In genomic region chr1:3610823-3611169, GRCh38 we compare ENCODE assay signal across 9 cellular contexts. TPM values are rescaled to one million over a fixed set of nuclear protein-coding genes. Genes with fewer than 3 reads are reported as not detected.
A peak's percentile ranks its signal among the peaks of the same experiment; 100 is the strongest.
DNase-seq lines count a peak whose midpoint lies in the region; ATAC-seq and TF ChIP-seq lines count a peak whose summit lies in the region.
"Had no signal": no experiment of that assay in that cellular context is flagged by ENCODE, and none has a peak within 500 bp of the region (broad histone marks: within the 10 kb centered on the region; RNA-seq: fewer than 3 reads in every experiment).

No MANE protein-coding gene starts in this region.

- 0% methylated on average over 5 of the region's 18 CpGs for WGBS in suprapubic skin

- H3K9me3 ChIP-seq in ascending aorta (no peaks in the 10 kb centered on the region), lower lobe of right lung (no peaks in the 10 kb centered on the region), suprapubic skin (no peaks in the 10 kb centered on the region)

- H3K27me3 ChIP-seq in ascending aorta (peaks cover 6% of the 10 kb centered on the region), lower lobe of right lung (ENCODE audit: low read depth) (peaks cover 23% of the 10 kb centered on the region), suprapubic skin (peaks cover 33% of the 10 kb centered on the region)

- POLR2A ChIA-PET in activated CD8-positive, alpha-beta T cell treated with anti-CD3 and anti-CD28 coated beads for 36 hours (lab: Charles Lee), result no interaction called here
- POLR2A ChIA-PET in activated CD8-positive, alpha-beta T cell treated with anti-CD3 and anti-CD28 coated beads, Interleukin-2, amount 10 ng/mL, durations not matched to agents 7 days and 5 days (lab: Charles Lee), result no interaction called here
- POLR2A ChIA-PET in HEK293T (lab: Yijun Ruan, JAX), result no interaction called here

- ATAC-seq in activated CD8-positive, alpha-beta T cell treated with anti-CD3 and anti-CD28 coated beads for 36 hours, result peak; percentile 5
- ATAC-seq in activated CD8-positive, alpha-beta T cell treated with anti-CD3 and anti-CD28 coated beads, Interleukin-2, amount 10 ng/mL, durations not matched to agents 7 days and 5 days, result no peak
- ATAC-seq in lower lobe of right lung, result no peak

- no peak for TF ChIP-seq EP300 in suprapubic skin (IDR thresholded peaks at IDR 0.05)

- peaks cover 4% of the 10 kb centered on the region for H3K4me1 Mint-ChIP-seq in activated CD8-positive, alpha-beta T cell treated with anti-CD3 and anti-CD28 coated beads for 36 hours (ENCODE audit: low read depth)
- peaks cover 2% of the 10 kb centered on the region for H3K4me1 Mint-ChIP-seq in activated CD8-positive, alpha-beta T cell treated with anti-CD3 and anti-CD28 coated beads, Interleukin-2, amount 10 ng/mL, durations not matched to agents 7 days and 5 days (ENCODE audit: low read depth)

- no peak for TF ChIP-seq POLR2A in suprapubic skin (IDR thresholded peaks at IDR 0.05)

- H3K9me3 Mint-ChIP-seq in activated CD8-positive, alpha-beta T cell treated with anti-CD3 and anti-CD28 coated beads for 36 hours, result no peaks in the 10 kb centered on the region
- no peaks in the 10 kb centered on the region for H3K9me3 Mint-ChIP-seq in activated CD8-positive, alpha-beta T cell treated with anti-CD3 and anti-CD28 coated beads, Interleukin-2, amount 10 ng/mL, durations not matched to agents 7 days and 5 days (ENCODE audit: insufficient read depth)
- H3K9me3 Mint-ChIP-seq: activated naive CD4-positive, alpha-beta T cell treated with anti-CD3 and anti-CD28 coated beads, Interleukin-2, amount 50 U/mL, for 72 hours had no signal

- H3K4me1 ChIP-seq in ascending aorta, result peaks cover 3 to 15% of the 10 kb centered on the region in 2 donors
- peaks cover 62% of the 10 kb centered on the region for H3K4me1 ChIP-seq in lower lobe of right lung
- H3K4me1 ChIP-seq in suprapubic skin, result peaks cover 23% of the 10 kb centered on the region

- peak overlapping the region; percentile 53 to 59 for H3K4me3 ChIP-seq in ascending aorta
- peak overlapping the region; percentile 61 for H3K4me3 ChIP-seq in lower lobe of right lung
- H3K4me3 ChIP-seq in suprapubic skin, result peak overlapping the region; percentile 50

- H3K36me3 ChIP-seq in ascending aorta, result no peaks in the 10 kb centered on the region
- H3K36me3 ChIP-seq in lower lobe of right lung, result no peaks in the 10 kb centered on the region
- H3K36me3 ChIP-seq in suprapubic skin, result no peaks in the 10 kb centered on the region

- H3K27me3 Mint-ChIP-seq in activated CD8-positive, alpha-beta T cell treated with anti-CD3 and anti-CD28 coated beads for 36 hours, result peaks cover 11% of the 10 kb centered on the region
- H3K27me3 Mint-ChIP-seq in activated CD8-positive, alpha-beta T cell treated with anti-CD3 and anti-CD28 coated beads, Interleukin-2, amount 10 ng/mL, durations not matched to agents 7 days and 5 days (ENCODE audit: low read depth), result peaks cover 27% of the 10 kb centered on the region

- no peak overlapping the region for H3K27ac Mint-ChIP-seq in activated CD8-positive, alpha-beta T cell treated with anti-CD3 and anti-CD28 coated beads for 36 hours
- H3K27ac Mint-ChIP-seq in activated CD8-positive, alpha-beta T cell treated with anti-CD3 and anti-CD28 coated beads, Interleukin-2, amount 10 ng/mL, durations not matched to agents 7 days and 5 days, result no peak overlapping the region
- H3K27ac Mint-ChIP-seq: activated naive CD4-positive, alpha-beta T cell treated with anti-CD3 and anti-CD28 coated beads, Interleukin-2, amount 50 U/mL, for 72 hours had no signal

- no peak for DNase-seq in activated CD8-positive, alpha-beta T cell treated with anti-CD3 and anti-CD28 coated beads for 36 hours
- no peak for DNase-seq in activated CD8-positive, alpha-beta T cell treated with anti-CD3 and anti-CD28 coated beads, Interleukin-2, amount 10 ng/mL, durations not matched to agents 7 days and 5 days
- DNase-seq in ascending aorta (ENCODE audit: low spot score in 2 of 2) (no peak), lower lobe of right lung (no peak), suprapubic skin (ENCODE audit: low spot score in 2 of 2) (no peak), activated gamma-delta T cell (lab: John Stamatoyannopoulos, UW) (no peak), NCI-H1930 (lab: John Stamatoyannopoulos, UW) (no peak), HEK293T (ENCODE audit: extremely low spot score) (no peak)

- CTCF ChIA-PET in activated CD8-positive, alpha-beta T cell treated with anti-CD3 and anti-CD28 coated beads for 36 hours (lab: Charles Lee), result no interaction called here
- CTCF ChIA-PET in activated CD8-positive, alpha-beta T cell treated with anti-CD3 and anti-CD28 coated beads, Interleukin-2, amount 10 ng/mL, durations not matched to agents 7 days and 5 days (lab: Charles Lee), result no interaction called here
- CTCF ChIA-PET in HEK293T (lab: Yijun Ruan, JAX), result interaction anchor here (1.1 kb wide), 1 partner anchor 8 kb away, joined by 3 read pairs; no protein-coding TSS in a partner anchor

- H3K4me3 Mint-ChIP-seq in activated CD8-positive, alpha-beta T cell treated with anti-CD3 and anti-CD28 coated beads for 36 hours, result peak overlapping the region; percentile 34
- no peak overlapping the region for H3K4me3 Mint-ChIP-seq in activated CD8-positive, alpha-beta T cell treated with anti-CD3 and anti-CD28 coated beads, Interleukin-2, amount 10 ng/mL, durations not matched to agents 7 days and 5 days

- no peak for TF ChIP-seq CTCF in activated CD8-positive, alpha-beta T cell treated with anti-CD3 and anti-CD28 coated beads for 36 hours (IDR thresholded peaks at IDR 0.05)
- no peak for TF ChIP-seq CTCF in ascending aorta (IDR thresholded peaks at IDR 0.05)
- no peak for TF ChIP-seq CTCF in lower lobe of right lung (IDR thresholded peaks at IDR 0.05)
- TF ChIP-seq CTCF in suprapubic skin (IDR thresholded peaks at IDR 0.05), result no peak

- no peak overlapping the region for H3K27ac ChIP-seq in ascending aorta
- no peak overlapping the region for H3K27ac ChIP-seq in lower lobe of right lung
- H3K27ac ChIP-seq in suprapubic skin, result no peak overlapping the region

- H3K36me3 Mint-ChIP-seq in activated CD8-positive, alpha-beta T cell treated with anti-CD3 and anti-CD28 coated beads for 36 hours (ENCODE audit: low read depth), result no peaks in the 10 kb centered on the region
- no peaks in the 10 kb centered on the region for H3K36me3 Mint-ChIP-seq in activated CD8-positive, alpha-beta T cell treated with anti-CD3 and anti-CD28 coated beads, Interleukin-2, amount 10 ng/mL, durations not matched to agents 7 days and 5 days (ENCODE audit: low read depth)
- H3K36me3 Mint-ChIP-seq: activated naive CD4-positive, alpha-beta T cell treated with anti-CD3 and anti-CD28 coated beads, Interleukin-2, amount 50 U/mL, for 72 hours had no signal

- intact Hi-C loops in activated CD8-positive, alpha-beta T cell treated with anti-CD3 and anti-CD28 coated beads for 36 hours (cut with micrococcal nuclease), result no loop called here
- intact Hi-C loops in ascending aorta (cut with DNase I), result no loop called here
- intact Hi-C loops in lower lobe of right lung (cut with DNase I), result no loop called here

TF ChIP-seq in HEK293T, 16 proteins besides CTCF, POLR2A, EP300 and RAD21 (continues in another document):
- TF ChIP-seq LEF1 (IDR thresholded peaks at IDR 0.05; ENCODE audit: borderline replicate concordance) (no peak), CTBP1 (IDR thresholded peaks at IDR 0.05; ENCODE audit: borderline replicate concordance) (no peak), TARDBP (IDR thresholded peaks at IDR 0.05) (no peak), NFRKB (IDR thresholded peaks at IDR 0.05) (no peak), ELF4 (IDR thresholded peaks at IDR 0.05) (no peak), ARNT (IDR thresholded peaks at IDR 0.05) (no peak), SP1 (IDR thresholded peaks at IDR 0.05) (no peak), FOXM1 (IDR thresholded peaks at IDR 0.05; ENCODE audit: borderline replicate concordance) (no peak), FOXK2 (IDR thresholded peaks at IDR 0.05) (no peak), SUZ12 (IDR thresholded peaks at IDR 0.05) (no peak), L3MBTL2 (conservative IDR thresholded peaks at IDR 0.05) (no peak), ZNF384 (IDR thresholded peaks at IDR 0.05) (no peak), BHLHE40 (IDR thresholded peaks at IDR 0.05; ENCODE audit: borderline replicate concordance) (no peak)
- TF ChIP-seq, protein P1, sequence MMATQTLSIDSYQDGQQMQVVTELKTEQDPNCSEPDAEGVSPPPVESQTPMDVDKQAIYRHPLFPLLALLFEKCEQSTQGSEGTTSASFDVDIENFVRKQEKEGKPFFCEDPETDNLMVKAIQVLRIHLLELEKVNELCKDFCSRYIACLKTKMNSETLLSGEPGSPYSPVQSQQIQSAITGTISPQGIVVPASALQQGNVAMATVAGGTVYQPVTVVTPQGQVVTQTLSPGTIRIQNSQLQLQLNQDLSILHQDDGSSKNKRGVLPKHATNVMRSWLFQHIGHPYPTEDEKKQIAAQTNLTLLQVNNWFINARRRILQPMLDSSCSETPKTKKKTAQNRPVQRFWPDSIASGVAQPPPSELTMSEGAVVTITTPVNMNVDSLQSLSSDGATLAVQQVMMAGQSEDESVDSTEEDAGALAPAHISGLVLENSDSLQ (IDR thresholded peaks at IDR 0.05), result no peak

RNA-seq across cellular contexts. Expression of gene MEGF6, which starts 0.5 kb away (rescaled TPM):
- total RNA-seq in activated CD8-positive, alpha-beta T cell treated with anti-CD3 and anti-CD28 coated beads for 36 hours, result 1 to 10 TPM; 2.0 to 2.5 TPM
- total RNA-seq in activated CD8-positive, alpha-beta T cell treated with anti-CD3 and anti-CD28 coated beads, Interleukin-2, amount 10 ng/mL, durations not matched to agents 7 days and 5 days, result 1 to 10 TPM; 7.1 to 8.3 TPM
- total RNA-seq in ascending aorta (194 TPM), lower lobe of right lung (57.1 TPM), suprapubic skin (100 to 1,000 TPM in 1 of 4 donors, 10 to 100 TPM in 3; 66.7 to 120 (median 74.5) TPM)

RNA-seq across cellular contexts. Expression of gene TPRG1L, which starts 14.0 kb away (rescaled TPM):
- total RNA-seq in activated CD8-positive, alpha-beta T cell treated with anti-CD3 and anti-CD28 coated beads for 36 hours, result 1 to 10 TPM; 6.1 to 6.2 TPM
- total RNA-seq in activated CD8-positive, alpha-beta T cell treated with anti-CD3 and anti-CD28 coated beads, Interleukin-2, amount 10 ng/mL, durations not matched to agents 7 days and 5 days, result 10 to 100 TPM in 1 of 2 experiments, 1 to 10 TPM in 1; 9.9 to 10.0 TPM
- total RNA-seq in ascending aorta, result 18.9 TPM
- 46.1 TPM for total RNA-seq in lower lobe of right lung
- total RNA-seq in suprapubic skin, result 10 to 100 TPM; 36.9 to 52.6 (median 44.8) TPM

RNA-seq across cellular contexts. Expression of gene WRAP73, which starts 39.1 kb away (rescaled TPM):
- 10 to 100 TPM; 34.2 to 35.4 TPM for total RNA-seq in activated CD8-positive, alpha-beta T cell treated with anti-CD3 and anti-CD28 coated beads for 36 hours
- 10 to 100 TPM; 33.1 to 36.7 TPM for total RNA-seq in activated CD8-positive, alpha-beta T cell treated with anti-CD3 and anti-CD28 coated beads, Interleukin-2, amount 10 ng/mL, durations not matched to agents 7 days and 5 days
- total RNA-seq in ascending aorta, result 14.4 TPM
- total RNA-seq in lower lobe of right lung, result 22.5 TPM
- 10 to 100 TPM; 16.4 to 33.7 (median 19.6) TPM for total RNA-seq in suprapubic skin

RNA-seq across cellular contexts. Expression of gene TP73, which starts 41.5 kb away (rescaled TPM):
- under 1 TPM; 0.60 to 0.68 TPM for total RNA-seq in activated CD8-positive, alpha-beta T cell treated with anti-CD3 and anti-CD28 coated beads for 36 hours
- total RNA-seq in activated CD8-positive, alpha-beta T cell treated with anti-CD3 and anti-CD28 coated beads, Interleukin-2, amount 10 ng/mL, durations not matched to agents 7 days and 5 days, result 1 to 10 TPM; 1.3 to 1.4 TPM
- not detected for total RNA-seq in ascending aorta
- total RNA-seq in lower lobe of right lung, result 3.6 TPM
- total RNA-seq in suprapubic skin, result 10 to 100 TPM in 3 of 4 donors, 1 to 10 TPM in 1; 8.8 to 24.7 (median 16.9) TPM
